In genomic region chr17:39404542-39405378, GRCh38 we compare ENCODE assay signal across 9 cellular contexts. TPM values are rescaled to one million over a fixed set of nuclear protein-coding genes. Genes with fewer than 3 reads are reported as not detected.
DNase-seq lines count a peak whose midpoint lies in the region; ATAC-seq and TF ChIP-seq lines count a peak whose summit lies in the region.
"Had no signal": no experiment of that assay in that cellular context is flagged by ENCODE, and none has a peak within 500 bp of the region (broad histone marks: within the 10 kb centered on the region; RNA-seq: fewer than 3 reads in every experiment).

No MANE protein-coding gene starts in this region.

- peak overlapping the region; percentile 93 for H3K27ac Mint-ChIP-seq in HFFc6
- peak overlapping the region; percentile 97 for H3K27ac Mint-ChIP-seq in activated CD4-positive, alpha-beta memory T cell treated with anti-CD3 and anti-CD28 coated beads for 36 hours

- ATAC-seq in HG03280 (IDR thresholded peaks at IDR 0.05; ENCODE audit: unreplicated experiment), result no peak
- ATAC-seq in GM21423 (IDR thresholded peaks at IDR 0.05; ENCODE audit: unreplicated experiment), result no peak

- intact Hi-C loops in activated CD4-positive, alpha-beta memory T cell treated with anti-CD3 and anti-CD28 coated beads for 36 hours (cut with micrococcal nuclease), result loop anchor here (1.0 to 10.0 kb wide), 5 partner anchors 24 to 373 kb away; partner anchors contain the start of genes MED1 and RPL19

- peak overlapping the region; percentile 67 for H3K4me3 Mint-ChIP-seq in HFFc6
- peak overlapping the region; percentile 39 for H3K4me3 Mint-ChIP-seq in activated CD4-positive, alpha-beta memory T cell treated with anti-CD3 and anti-CD28 coated beads for 36 hours

- H3K4me3 ChIP-seq in AG04449 (ENCODE audit: low read depth, low read length), result peak overlapping the region; percentile 9; the same call in 1 of the 2 replicates
- no peak overlapping the region for H3K4me3 ChIP-seq in BE2C (ENCODE audit: low read depth, low read length)

- no peak for TF ChIP-seq CTCF in AG04449 (IDR thresholded peaks at IDR 0.05; ENCODE audit: insufficient read depth, low read length, missing control alignments)
- TF ChIP-seq CTCF in HFFc6 (IDR thresholded peaks at IDR 0.05), result no peak
- TF ChIP-seq CTCF in BE2C (IDR thresholded peaks at IDR 0.05; ENCODE audit: low read depth, low read length), result no peak

- no peaks in the 10 kb centered on the region for H3K9me3 Mint-ChIP-seq in HFFc6
- no peaks in the 10 kb centered on the region for H3K9me3 Mint-ChIP-seq in activated CD4-positive, alpha-beta memory T cell treated with anti-CD3 and anti-CD28 coated beads for 36 hours

- H3K27me3 Mint-ChIP-seq in HFFc6 (ENCODE audit: insufficient read depth), result peaks cover 5% of the 10 kb centered on the region; the same call in 1 of the 2 replicates
- H3K27me3 Mint-ChIP-seq in activated CD4-positive, alpha-beta memory T cell treated with anti-CD3 and anti-CD28 coated beads for 36 hours, result no peaks in the 10 kb centered on the region

- H3K36me3 Mint-ChIP-seq in HFFc6 (ENCODE audit: low read depth), result peaks cover 29% of the 10 kb centered on the region
- peaks cover 34% of the 10 kb centered on the region for H3K36me3 Mint-ChIP-seq in activated CD4-positive, alpha-beta memory T cell treated with anti-CD3 and anti-CD28 coated beads for 36 hours

- H3K27me3 ChIP-seq in BE2C, result no peaks in the 10 kb centered on the region

- POLR2A ChIA-PET in AG04449 (lab: Yijun Ruan, JAX), result interaction anchor here (0.8 kb wide), 1 partner anchor 138 kb away, joined by 3 read pairs; no protein-coding TSS in a partner anchor
- POLR2A ChIA-PET in activated CD4-positive, alpha-beta memory T cell treated with anti-CD3 and anti-CD28 coated beads for 36 hours (lab: Charles Lee), result interaction anchor here (1.1 to 1.4 kb wide), 2 partner anchors 46 kb away, joined by 4 to 5 read pairs; partner anchors contain the start of gene MED1

- peak; percentile 58 for DNase-seq in AG04449 (ENCODE audit: low read depth, low spot score)
- DNase-seq in HFFc6, result peak; percentile 84
- peak; percentile 60 for DNase-seq in activated CD4-positive, alpha-beta memory T cell treated with anti-CD3 and anti-CD28 coated beads for 36 hours
- peak; percentile 65 for DNase-seq in foreskin melanocyte
- DNase-seq in BE2C, result no peak
- DNase-seq in effector CD8-positive, alpha-beta T cell (lab: John Stamatoyannopoulos, UW), result no peak
- DNase-seq: NCI-H1694 had no signal

- H3K36me3 ChIP-seq in BE2C, result peaks cover 35% of the 10 kb centered on the region

- H3K9me3 ChIP-seq in BE2C, result no peaks in the 10 kb centered on the region

- H3K4me1 Mint-ChIP-seq in HFFc6 (ENCODE audit: low read depth), result peaks cover 56% of the 10 kb centered on the region
- peaks cover 58% of the 10 kb centered on the region for H3K4me1 Mint-ChIP-seq in activated CD4-positive, alpha-beta memory T cell treated with anti-CD3 and anti-CD28 coated beads for 36 hours (ENCODE audit: low read depth)

- no peaks in the 10 kb centered on the region; the same call in 1 of the 2 replicates for H3K4me1 ChIP-seq in BE2C

- CTCF ChIA-PET in AG04449 (lab: Yijun Ruan, JAX), result interaction anchor here (0.7 to 4.2 kb wide), 2 partner anchors 124 to 133 kb away, joined by 3 to 29 read pairs; no protein-coding TSS in a partner anchor
- CTCF ChIA-PET in activated CD4-positive, alpha-beta memory T cell treated with anti-CD3 and anti-CD28 coated beads for 36 hours (lab: Charles Lee), result no interaction called here

RNA-seq across cellular contexts. Expression of gene FBXL20, which starts 3.3 kb away (rescaled TPM):
- 10 to 100 TPM; 13.4 to 19.5 (median 15.7) TPM for total RNA-seq in HFFc6 (2021; fragmentation: NEBNext Ultra II Directional; extraction: Animal tissue kit (Norgen Biotek cat#: 25700))
- total RNA-seq in activated CD4-positive, alpha-beta memory T cell treated with anti-CD3 and anti-CD28 coated beads for 36 hours, result 10 to 100 TPM; 17.4 to 18.3 TPM
- polyA plus RNA-seq in BE2C (2012; ENCODE audit: insufficient read depth, insufficient read length, low read depth), result 3.0 TPM

RNA-seq across cellular contexts. Expression of gene MED1, which starts 46.3 kb away (rescaled TPM):
- 10 to 100 TPM; 35.7 to 40.8 (median 38.5) TPM for total RNA-seq in HFFc6 (2021; fragmentation: NEBNext Ultra II Directional; extraction: Animal tissue kit (Norgen Biotek cat#: 25700))
- 10 to 100 TPM; 58.9 to 59.7 TPM for total RNA-seq in activated CD4-positive, alpha-beta memory T cell treated with anti-CD3 and anti-CD28 coated beads for 36 hours
- 48.9 TPM for polyA plus RNA-seq in BE2C (2012; ENCODE audit: insufficient read depth, insufficient read length, low read depth)

RNA-seq across cellular contexts. Expression of gene CDK12, which starts 56.5 kb away (rescaled TPM):
- 10 to 100 TPM; 42.2 to 48.5 (median 44.1) TPM for total RNA-seq in HFFc6 (2021; fragmentation: NEBNext Ultra II Directional; extraction: Animal tissue kit (Norgen Biotek cat#: 25700))
- 10 to 100 TPM; 55.8 to 57.4 TPM for total RNA-seq in activated CD4-positive, alpha-beta memory T cell treated with anti-CD3 and anti-CD28 coated beads for 36 hours
- polyA plus RNA-seq in BE2C (2012; ENCODE audit: insufficient read depth, insufficient read length, low read depth), result 52.2 TPM

Comparison
In these comparisons a context has a peak if more than half of its experiments do, and no peak if none do; other contexts are left out.
1. DNase-seq: peak in AG04449 (single experiment), HFFc6 (single experiment), activated CD4-positive, alpha-beta memory T cell treated with anti-CD3 and anti-CD28 coated beads for 36 hours (single experiment) and foreskin melanocyte (single experiment); none in BE2C (single experiment) and effector CD8-positive, alpha-beta T cell (single experiment).